ENCODE assay signal across 9 cellular contexts in the genomic region with DNA sequence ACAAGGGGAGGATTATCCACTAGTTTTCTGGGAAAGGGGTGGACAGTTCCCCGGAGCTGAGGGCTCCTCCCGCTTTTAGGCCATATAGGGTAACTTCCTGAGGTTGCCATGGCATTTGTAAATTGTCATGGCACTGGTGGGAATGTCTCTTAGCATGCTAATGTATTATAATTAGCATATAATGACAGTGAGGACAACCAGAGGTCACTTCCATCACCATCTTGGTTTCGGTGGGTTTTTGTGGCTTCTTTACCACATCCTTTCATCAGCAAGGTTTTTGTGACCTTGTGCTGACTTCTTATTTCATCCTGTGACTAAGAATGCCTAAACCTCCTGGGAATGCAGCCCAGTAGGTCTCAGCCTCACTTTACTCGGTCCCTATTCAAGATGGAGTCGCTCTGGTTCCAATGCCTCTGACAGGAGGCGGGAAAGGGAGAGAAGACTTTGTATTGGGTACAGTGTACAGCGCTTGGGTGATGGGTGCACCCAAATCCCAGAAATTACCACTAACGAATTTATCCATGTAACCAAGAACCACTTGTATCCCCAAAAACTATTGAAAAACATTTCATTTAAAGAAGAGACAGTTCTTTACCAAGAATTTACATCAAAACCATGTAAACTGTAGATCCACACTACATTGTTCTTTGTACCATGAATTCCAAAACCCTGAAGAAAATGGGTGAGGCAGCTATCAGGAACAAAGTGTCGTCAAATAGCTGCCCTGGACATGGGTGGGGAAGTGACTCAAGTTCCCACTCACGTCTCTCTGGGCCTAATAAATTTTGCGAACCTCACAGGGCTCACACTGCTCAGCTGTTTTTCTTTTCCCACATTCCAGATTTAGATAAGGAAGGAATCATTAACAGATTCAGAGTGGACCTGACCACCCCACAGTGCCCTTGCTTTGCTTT. TPM values are rescaled to one million over a fixed set of nuclear protein-coding genes. Genes with fewer than 3 reads are reported as not detected.
DNase-seq lines count a peak whose midpoint lies in the region; ATAC-seq and TF ChIP-seq lines count a peak whose summit lies in the region.
"Had no signal": no experiment of that assay in that cellular context is flagged by ENCODE, and none has a peak within 500 bp of the region (broad histone marks: within the 10 kb centered on the region; RNA-seq: fewer than 3 reads in every experiment).

No MANE protein-coding gene starts in this region.

- no peak overlapping the region for H3K4me3 Mint-ChIP-seq in activated CD8-positive, alpha-beta T cell treated with anti-CD3 and anti-CD28 coated beads for 36 hours
- no peak overlapping the region for H3K4me3 Mint-ChIP-seq in natural killer cell

- peak; percentile 54 for DNase-seq in activated CD8-positive, alpha-beta T cell treated with anti-CD3 and anti-CD28 coated beads for 36 hours
- DNase-seq in natural killer cell (no peak), islet precursor cell (no peak), T-helper 9 cell (no peak), GM19238 (ENCODE audit: insufficient read length, low spot score) (no peak), OCI-M2 (lab: John Stamatoyannopoulos, UW; ENCODE audit: unreplicated experiment) (no peak)
- DNase-seq: NCI-H748 treated with DMSO at 0.1 percent for 48 hours had no signal

- peak; percentile 41 for ATAC-seq in GM18870 (IDR thresholded peaks at IDR 0.05; ENCODE audit: unreplicated experiment)
- peak; percentile 34 for ATAC-seq in HG03039 (IDR thresholded peaks at IDR 0.05; ENCODE audit: unreplicated experiment)
- peak; percentile 49 for ATAC-seq in activated CD8-positive, alpha-beta T cell treated with anti-CD3 and anti-CD28 coated beads for 36 hours
- peak in 2 of 3 donors; percentile 26 to 35 for ATAC-seq in natural killer cell

- no peak overlapping the region for H3K27ac Mint-ChIP-seq in activated CD8-positive, alpha-beta T cell treated with anti-CD3 and anti-CD28 coated beads for 36 hours
- no peak overlapping the region for H3K27ac Mint-ChIP-seq in natural killer cell

- no peak for TF ChIP-seq CTCF in activated CD8-positive, alpha-beta T cell treated with anti-CD3 and anti-CD28 coated beads for 36 hours (IDR thresholded peaks at IDR 0.05)
- no peak for TF ChIP-seq CTCF in natural killer cell (IDR thresholded peaks at IDR 0.05)

- H3K27me3 Mint-ChIP-seq in activated CD8-positive, alpha-beta T cell treated with anti-CD3 and anti-CD28 coated beads for 36 hours: peaks cover 30% of the 10 kb centered on the region
- H3K27me3 Mint-ChIP-seq in natural killer cell (ENCODE audit: low read depth in 2 of 2): peaks cover 12 to 40% of the 10 kb centered on the region in 2 donors

- no peaks in the 10 kb centered on the region for H3K36me3 Mint-ChIP-seq in activated CD8-positive, alpha-beta T cell treated with anti-CD3 and anti-CD28 coated beads for 36 hours (ENCODE audit: low read depth)
- H3K36me3 Mint-ChIP-seq in natural killer cell: no peaks in the 10 kb centered on the region

- POLR2A ChIA-PET in activated CD8-positive, alpha-beta T cell treated with anti-CD3 and anti-CD28 coated beads for 36 hours (lab: Charles Lee): no interaction called here

- intact Hi-C loops in activated CD8-positive, alpha-beta T cell treated with anti-CD3 and anti-CD28 coated beads for 36 hours (cut with micrococcal nuclease): no loop called here
- intact Hi-C loops in natural killer cell (cut with micrococcal nuclease): no loop called here

- CTCF ChIA-PET in activated CD8-positive, alpha-beta T cell treated with anti-CD3 and anti-CD28 coated beads for 36 hours (lab: Charles Lee): interaction anchor here (0.9 kb wide), 1 partner anchor 74 kb away, joined by 3 read pairs; no protein-coding TSS in a partner anchor

- peaks cover 17% of the 10 kb centered on the region for H3K4me1 Mint-ChIP-seq in activated CD8-positive, alpha-beta T cell treated with anti-CD3 and anti-CD28 coated beads for 36 hours (ENCODE audit: low read depth)
- peaks cover 19 to 23% of the 10 kb centered on the region in 2 donors for H3K4me1 Mint-ChIP-seq in natural killer cell

- H3K9me3 Mint-ChIP-seq in activated CD8-positive, alpha-beta T cell treated with anti-CD3 and anti-CD28 coated beads for 36 hours: no peaks in the 10 kb centered on the region
- H3K9me3 Mint-ChIP-seq in natural killer cell: no peaks in the 10 kb centered on the region

RNA-seq across cellular contexts. Expression of gene SLC2A5, which starts 8.9 kb away (rescaled TPM):
- not detected for total RNA-seq in activated CD8-positive, alpha-beta T cell treated with anti-CD3 and anti-CD28 coated beads for 36 hours
- not detected for total RNA-seq in natural killer cell

RNA-seq across cellular contexts. Expression of gene GPR157, which starts 50.6 kb away (rescaled TPM):
- 1 to 10 TPM; 3.4 to 4.7 TPM for total RNA-seq in activated CD8-positive, alpha-beta T cell treated with anti-CD3 and anti-CD28 coated beads for 36 hours
- total RNA-seq in natural killer cell: 1 to 10 TPM in 2 of 3 donors, under 1 TPM in 1; 1.00 to 1.2 (median 1.1) TPM

RNA-seq across cellular contexts. Expression of gene SLC2A7, which starts 52.1 kb away (rescaled TPM):
- total RNA-seq in activated CD8-positive, alpha-beta T cell treated with anti-CD3 and anti-CD28 coated beads for 36 hours: under 1 TPM in 1 of 2 experiments, not detected in 1; 0.20 TPM
- not detected for total RNA-seq in natural killer cell
